9 cellular contexts compared by ENCODE assay signal in the genomic region with DNA sequence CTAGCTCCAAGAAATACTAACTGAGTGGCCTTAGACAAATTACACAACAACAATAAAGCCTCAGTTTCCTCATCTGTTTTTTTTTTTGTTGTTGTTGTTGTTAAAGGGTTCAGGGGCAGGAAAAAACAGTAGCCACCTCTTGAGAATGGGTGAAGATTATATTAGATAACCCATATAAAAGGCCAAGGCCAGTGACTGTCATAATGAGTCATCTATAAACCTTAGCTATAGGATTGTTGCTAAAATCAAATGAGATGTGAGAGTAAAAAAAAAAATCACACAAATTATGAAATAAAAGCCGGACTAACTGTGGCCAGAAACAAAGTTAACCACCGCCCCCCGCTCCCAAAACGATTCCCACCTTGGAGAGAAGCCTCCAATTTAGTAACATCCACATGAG. TPM values are rescaled to one million over a fixed set of nuclear protein-coding genes. Genes with fewer than 3 reads are reported as not detected.
DNase-seq lines count a peak whose midpoint lies in the region; ATAC-seq and TF ChIP-seq lines count a peak whose summit lies in the region.
"Had no signal": no experiment of that assay in that cellular context is flagged by ENCODE, and none has a peak within 500 bp of the region (broad histone marks: within the 10 kb centered on the region; RNA-seq: fewer than 3 reads in every experiment).

No MANE protein-coding gene starts in this region.

- ATAC-seq in natural killer cell treated with Interleukin-12 subunit alpha and Interleukin-12 subunit beta and Interleukin-15 and Interleukin-18, amount 100 ng/mL, for 72 hours = no peak
- ATAC-seq in HG03571 (IDR thresholded peaks at IDR 0.05; ENCODE audit: unreplicated experiment) (no peak), GM19463 (IDR thresholded peaks at IDR 0.05; ENCODE audit: unreplicated experiment) (no peak)

- peaks cover 30 to 61% (median 54%) of the 10 kb centered on the region in 11 experiments; a peak in 21 of 22 replicates for H4K20me1 ChIP-seq in BLaER1 treated with 17β-estradiol and CSF1 and Interleukin-3, amounts not matched to agents 10 nM and 100 nM
- H4K20me1 ChIP-seq in Karpas-422 (ENCODE audit: insufficient read depth, low read depth, low read length) = peaks cover 35% of the 10 kb centered on the region

- peak overlapping the region; percentile 89 to 99 (median 97) for H3K9ac ChIP-seq in BLaER1 treated with 17β-estradiol and CSF1 and Interleukin-3, amounts not matched to agents 10 nM and 100 nM
- H3K9ac ChIP-seq in Karpas-422 (ENCODE audit: low read length) = peak overlapping the region; percentile 92
- peak overlapping the region; percentile 82 to 95 for H3K9ac ChIP-seq in colonic mucosa (ENCODE audit: low read depth in 2 of 2, low read length in 2 of 2)

- H3K27ac Mint-ChIP-seq in natural killer cell treated with Interleukin-12 subunit alpha and Interleukin-12 subunit beta and Interleukin-15 and Interleukin-18, amount 100 ng/mL, for 72 hours = peak overlapping the region; percentile 98 to 100

- no peaks in the 10 kb centered on the region for H3K36me3 Mint-ChIP-seq in natural killer cell treated with Interleukin-12 subunit alpha and Interleukin-12 subunit beta and Interleukin-15 and Interleukin-18, amount 100 ng/mL, for 72 hours

- peaks cover 34 to 40% of the 10 kb centered on the region in 2 donors for H3K4me1 Mint-ChIP-seq in natural killer cell treated with Interleukin-12 subunit alpha and Interleukin-12 subunit beta and Interleukin-15 and Interleukin-18, amount 100 ng/mL, for 72 hours (ENCODE audit: low read depth in 2 of 2)

- H3K4me3 ChIP-seq in BLaER1 treated with 17β-estradiol and CSF1 and Interleukin-3, amounts not matched to agents 10 nM and 100 nM = peak overlapping the region; percentile 78 to 97 (median 90)
- H3K4me3 ChIP-seq in Karpas-422 (ENCODE audit: low read length) (peak overlapping the region; percentile 85), colonic mucosa (no peak overlapping the region)

- intact Hi-C loops in colonic mucosa (cut with DNase I) = no loop called here

- no peaks in the 10 kb centered on the region for H3K9me3 Mint-ChIP-seq in natural killer cell treated with Interleukin-12 subunit alpha and Interleukin-12 subunit beta and Interleukin-15 and Interleukin-18, amount 100 ng/mL, for 72 hours

- H3K4me2 ChIP-seq in BLaER1 treated with 17β-estradiol and CSF1 and Interleukin-3, amounts not matched to agents 10 nM and 100 nM = peak overlapping the region; percentile 82 to 93 (median 92)
- H3K4me2 ChIP-seq in Karpas-422 (ENCODE audit: low read depth, low read length, poor library complexity, severe bottlenecking) = peak overlapping the region; percentile 98

- peaks cover 32 to 53% (median 47%) of the 10 kb centered on the region in 10 experiments for H3K4me1 ChIP-seq in BLaER1 treated with 17β-estradiol and CSF1 and Interleukin-3, amounts not matched to agents 10 nM and 100 nM
- H3K4me1 ChIP-seq in Karpas-422 (ENCODE audit: low read length) = peaks cover 45% of the 10 kb centered on the region
- peaks cover 15% of the 10 kb centered on the region for H3K4me1 ChIP-seq in colonic mucosa

- DNase-seq in Karpas-422 (no peak), colonic mucosa (no peak), NCI-H1436 (lab: John Stamatoyannopoulos, UW) (no peak)
- no peak for DNase-seq in natural killer cell treated with Interleukin-12 subunit alpha and Interleukin-12 subunit beta and Interleukin-15 and Interleukin-18, amount 100 ng/mL, for 72 hours (ENCODE audit: low spot score)
- DNase-seq in stimulated activated CD4-positive, alpha-beta T cell treated with anti-CD3 and anti-CD28 coated beads, Interleukin-4, amount 100 ng/mL, for 4 hours = no peak
- DNase-seq: NCI-H2227 treated with DMSO at 0.1 percent for 48 hours had no signal

- no peaks in the 10 kb centered on the region for H3K9me3 ChIP-seq in BLaER1 treated with 17β-estradiol and CSF1 and Interleukin-3, amounts not matched to agents 10 nM and 100 nM (replicated peaks in 1 of 11)
- H3K9me3 ChIP-seq in Karpas-422 (ENCODE audit: low read length) (no peaks in the 10 kb centered on the region), colonic mucosa (no peaks in the 10 kb centered on the region)

- peaks cover 11 to 48% (median 44%) of the 10 kb centered on the region in 11 experiments; a peak in 21 of 22 replicates for H3K36me3 ChIP-seq in BLaER1 treated with 17β-estradiol and CSF1 and Interleukin-3, amounts not matched to agents 10 nM and 100 nM
- H3K36me3 ChIP-seq in Karpas-422 (ENCODE audit: insufficient read depth, low read length) (peaks cover 30% of the 10 kb centered on the region), colonic mucosa (no peaks in the 10 kb centered on the region)

- H3K27ac ChIP-seq in BLaER1 treated with 17β-estradiol and CSF1 and Interleukin-3, amounts not matched to agents 10 nM and 100 nM = peak overlapping the region; percentile 86 to 99 (median 97); a peak in 21 of 22 replicates
- H3K27ac ChIP-seq in Karpas-422 (ENCODE audit: low read length) (peak overlapping the region; percentile 96), colonic mucosa (no peak overlapping the region)

- TF ChIP-seq CTCF in colonic mucosa (IDR thresholded peaks at IDR 0.05) = no peak

- no peak overlapping the region for H2AFZ ChIP-seq in Karpas-422 (ENCODE audit: low read length)

- H3K27me3 Mint-ChIP-seq in natural killer cell treated with Interleukin-12 subunit alpha and Interleukin-12 subunit beta and Interleukin-15 and Interleukin-18, amount 100 ng/mL, for 72 hours = no peaks in the 10 kb centered on the region

- no peaks in the 10 kb centered on the region for H3K27me3 ChIP-seq in BLaER1 treated with 17β-estradiol and CSF1 and Interleukin-3, amounts not matched to agents 10 nM and 100 nM
- H3K27me3 ChIP-seq in Karpas-422 (ENCODE audit: low read length) (no peaks in the 10 kb centered on the region), colonic mucosa (no peaks in the 10 kb centered on the region)

- no peaks in the 10 kb centered on the region for H3K9me2 ChIP-seq in Karpas-422 (replicated peaks; ENCODE audit: insufficient read depth, low read length)

- H3K79me2 ChIP-seq in Karpas-422 (ENCODE audit: low read length) = peaks cover 67% of the 10 kb centered on the region

- peak overlapping the region; percentile 95 for H3K4me3 Mint-ChIP-seq in natural killer cell treated with Interleukin-12 subunit alpha and Interleukin-12 subunit beta and Interleukin-15 and Interleukin-18, amount 100 ng/mL, for 72 hours

RNA-seq across cellular contexts. Expression of gene NAA25, which starts 1.3 kb away (rescaled TPM):
- total RNA-seq in Karpas-422 (2014; rRNA removed; shearing (Covaris generic); ENCODE audit: low replicate concordance) = 30.7 and 39.2 TPM in 2 replicates
- total RNA-seq in colonic mucosa = 10 to 100 TPM; 14.3 to 19.7 TPM
- 10 to 100 TPM; 31.6 to 78.3 TPM for total RNA-seq in natural killer cell treated with Interleukin-12 subunit alpha and Interleukin-12 subunit beta and Interleukin-15 and Interleukin-18, amount 100 ng/mL, for 72 hours

RNA-seq across cellular contexts. Expression of gene TRAFD1, which starts 18.1 kb away (rescaled TPM):
- total RNA-seq in Karpas-422 (2014; rRNA removed; shearing (Covaris generic); ENCODE audit: low replicate concordance) = 52.1 and 86.1 TPM in 2 replicates
- total RNA-seq in colonic mucosa = 10 to 100 TPM; 22.8 to 37.2 TPM
- 10 to 100 TPM; 50.9 to 81.4 TPM for total RNA-seq in natural killer cell treated with Interleukin-12 subunit alpha and Interleukin-12 subunit beta and Interleukin-15 and Interleukin-18, amount 100 ng/mL, for 72 hours
